Comparison of ENCODE assay signal across 1 cellular context in genomic region chr19:18085702-18086457, GRCh38.
A peak's percentile ranks its signal among the peaks of the same experiment; 100 is the strongest.
TF ChIP-seq lines count a peak whose summit lies in the region.

No MANE protein-coding gene starts in this region.

TF ChIP-seq in HEK293, 187 proteins besides CTCF, POLR2A, EP300 and RAD21 (continued from another document and continues in another):
- peak; percentile 51; the same call in 1 of the 2 replicates for TF ChIP-seq REST (tag by site-specific recombination; IDR thresholded peaks at IDR 0.05)
- TF ChIP-seq ZNF585B (tag by site-specific recombination; IDR thresholded peaks at IDR 0.05), result no peak
- no peak for TF ChIP-seq ZNF704 (tag by site-specific recombination; IDR thresholded peaks at IDR 0.05)
- TF ChIP-seq ZNF302 (tag by site-specific recombination; IDR thresholded peaks at IDR 0.05; ENCODE audit: low read depth), result no peak
- TF ChIP-seq ZNF580 (tag by site-specific recombination; IDR thresholded peaks at IDR 0.05), result no peak
- peak; percentile 65; the same call in 1 of the 2 replicates for TF ChIP-seq ZNF558 (tag by site-specific recombination; IDR thresholded peaks at IDR 0.05)
- TF ChIP-seq ZNF544 (tag by site-specific recombination; IDR thresholded peaks at IDR 0.05), result no peak
- TF ChIP-seq ZBTB21 (tag by site-specific recombination; IDR thresholded peaks at IDR 0.05), result 0 out of 2 replicates have a peak, but pooled peaks have one; percentile 44
- TF ChIP-seq ZNF18 (tag by site-specific recombination; IDR thresholded peaks at IDR 0.05), result no peak
- 0 out of 2 replicates have a peak, but pooled peaks have one; percentile 55 for TF ChIP-seq ZNF138 (tag by site-specific recombination; IDR thresholded peaks at IDR 0.05; ENCODE audit: borderline replicate concordance)
- no peak for TF ChIP-seq ZBTB10 (tag by site-specific recombination; IDR thresholded peaks at IDR 0.05)
- no peak for TF ChIP-seq ZSCAN18 (tag by site-specific recombination; IDR thresholded peaks at IDR 0.05)
- TF ChIP-seq REPIN1 (tag by site-specific recombination; IDR thresholded peaks at IDR 0.05; ENCODE audit: low read depth), result no peak
- TF ChIP-seq ZNF426 (tag by site-specific recombination; IDR thresholded peaks at IDR 0.05), result peak; percentile 80
- no peak for TF ChIP-seq ZNF776 (tag by site-specific recombination; IDR thresholded peaks at IDR 0.05; ENCODE audit: borderline replicate concordance)
- 0 out of 2 replicates have a peak, but pooled peaks have one; percentile 36 for TF ChIP-seq ZNF223 (tag by site-specific recombination; IDR thresholded peaks at IDR 0.05)
- TF ChIP-seq PATZ1 (tag by site-specific recombination; IDR thresholded peaks at IDR 0.05), result no peak
- 0 out of 2 replicates have a peak, but pooled peaks have one; percentile 43 for TF ChIP-seq ZNF202 (tag by site-specific recombination; IDR thresholded peaks at IDR 0.05; ENCODE audit: borderline replicate concordance)
- TF ChIP-seq ZXDB (tag by site-specific recombination; IDR thresholded peaks at IDR 0.05), result peak; percentile 37; the same call in 1 of the 2 replicates
- peak; percentile 75 for TF ChIP-seq ZNF555 (tag by site-specific recombination; conservative IDR thresholded peaks at IDR 0.05)
- TF ChIP-seq ZNF610 (tag by site-specific recombination; IDR thresholded peaks at IDR 0.05; ENCODE audit: borderline replicate concordance), result no peak
- TF ChIP-seq ZNF221 (tag by site-specific recombination; IDR thresholded peaks at IDR 0.05; ENCODE audit: borderline replicate concordance), result no peak
- 0 out of 2 replicates have a peak, but pooled peaks have one; percentile 49 for TF ChIP-seq ZNF292 (tag by site-specific recombination; IDR thresholded peaks at IDR 0.05; ENCODE audit: borderline replicate concordance, low read depth)
- no peak for TF ChIP-seq FEZF1 (tag by site-specific recombination; IDR thresholded peaks at IDR 0.05)
- no peak for TF ChIP-seq ZNF366 (tag by site-specific recombination; conservative IDR thresholded peaks at IDR 0.05)
- TF ChIP-seq ZNF37A (tag by site-specific recombination; IDR thresholded peaks at IDR 0.05), result no peak
- peak; percentile 62; the same call in 1 of the 2 replicates for TF ChIP-seq RBAK (tag by site-specific recombination; IDR thresholded peaks at IDR 0.05)
- TF ChIP-seq ZNF341 (tag by site-specific recombination; IDR thresholded peaks at IDR 0.05; ENCODE audit: low read depth), result no peak
- peak; percentile 61 for TF ChIP-seq ZBTB11 (tag by site-specific recombination; conservative IDR thresholded peaks at IDR 0.05; ENCODE audit: low read depth)
- TF ChIP-seq ZNF654 (tag by site-specific recombination; IDR thresholded peaks at IDR 0.05; ENCODE audit: low read depth), result peak; percentile 36; the same call in 1 of the 2 replicates
- TF ChIP-seq ZNF423 (tag by site-specific recombination; IDR thresholded peaks at IDR 0.05), result no peak
- no peak for TF ChIP-seq TCF7L2 (IDR thresholded peaks at IDR 0.05; ENCODE audit: borderline replicate concordance, low read depth, low read length)
- TF ChIP-seq ZNF416 (tag by site-specific recombination; IDR thresholded peaks at IDR 0.05), result no peak
- TF ChIP-seq ZNF2 (tag by site-specific recombination; IDR thresholded peaks at IDR 0.05), result no peak
- no peak for TF ChIP-seq ZNF561 (tag by site-specific recombination; IDR thresholded peaks at IDR 0.05; ENCODE audit: borderline replicate concordance)
- peak; percentile 72; the same call in 1 of the 2 replicates for TF ChIP-seq ZNF140 (tag by site-specific recombination; IDR thresholded peaks at IDR 0.05)
- 0 out of 2 replicates have a peak, but pooled peaks have one; percentile 16 for TF ChIP-seq ZNF514 (tag by site-specific recombination; IDR thresholded peaks at IDR 0.05)
- TF ChIP-seq ZNF394 (tag by site-specific recombination; IDR thresholded peaks at IDR 0.05; ENCODE audit: borderline replicate concordance), result peak; percentile 93
- TF ChIP-seq ZNF239 (tag by site-specific recombination; IDR thresholded peaks at IDR 0.05), result no peak
- TF ChIP-seq ZNF645 (tag by site-specific recombination; IDR thresholded peaks at IDR 0.05), result no peak
- peak; percentile 64; the same call in 1 of the 2 replicates for TF ChIP-seq ZNF664 (tag by site-specific recombination; IDR thresholded peaks at IDR 0.05)
- no peak for TF ChIP-seq ZNF571 (tag by site-specific recombination; IDR thresholded peaks at IDR 0.05)
- TF ChIP-seq ZNF623 (tag by site-specific recombination; IDR thresholded peaks at IDR 0.05), result peak; percentile 75
- TF ChIP-seq ZNF548 (tag by site-specific recombination; IDR thresholded peaks at IDR 0.05), result no peak
- no peak for TF ChIP-seq ZNF274 (IDR thresholded peaks at IDR 0.05; ENCODE audit: low read length)
- no peak for TF ChIP-seq ZNF274 (tag by site-specific recombination; IDR thresholded peaks at IDR 0.05; ENCODE audit: borderline replicate concordance)
- TF ChIP-seq ZNF266 (tag by site-specific recombination; IDR thresholded peaks at IDR 0.05; ENCODE audit: low read depth), result peak; percentile 57; the same call in 1 of the 2 replicates
